8 cellular contexts compared by ENCODE assay signal in the genomic region with DNA sequence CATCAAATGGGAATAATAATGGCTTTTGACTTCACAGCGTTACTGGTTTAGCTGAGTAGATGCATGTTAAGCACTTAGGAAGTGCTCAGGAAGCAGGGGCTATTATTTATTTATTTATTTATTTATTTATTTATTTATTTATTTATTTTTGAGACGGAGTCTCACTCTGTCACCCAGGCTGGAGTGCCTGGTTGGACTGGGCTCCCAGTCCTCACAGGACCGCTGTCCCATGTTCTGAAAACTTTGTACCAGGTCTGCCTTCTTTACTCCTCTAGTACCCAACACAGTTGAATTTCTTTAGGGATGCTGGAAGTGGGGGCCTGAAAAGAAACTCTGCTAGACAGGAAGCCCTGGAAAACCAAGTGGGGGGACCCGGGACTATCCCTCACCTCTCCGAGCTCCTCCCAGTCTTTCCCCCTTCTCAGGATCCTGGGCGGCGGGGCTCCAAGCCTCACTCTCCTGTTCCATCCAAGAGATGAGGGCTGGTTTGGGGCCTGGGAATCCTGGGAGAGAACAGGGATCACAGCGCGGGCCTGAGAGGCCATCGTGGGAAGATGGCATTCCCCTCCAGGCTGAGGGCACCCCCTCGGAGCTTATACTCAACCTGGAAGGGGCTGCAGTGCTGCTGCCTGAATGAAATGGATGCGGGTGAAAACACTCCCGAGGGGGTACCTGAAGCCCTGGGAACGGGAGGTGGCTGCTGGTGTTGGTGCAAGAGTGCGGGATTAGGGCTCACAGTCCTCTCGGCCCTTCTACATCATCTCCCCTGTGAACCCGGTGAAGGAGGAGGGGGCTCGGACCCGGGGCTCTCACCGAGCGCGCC. TPM values are rescaled to one million over a fixed set of nuclear protein-coding genes. Genes with fewer than 3 reads are reported as not detected.
DNase-seq lines count a peak whose midpoint lies in the region; FAIRE-seq and TF ChIP-seq lines count a peak whose summit lies in the region.

No MANE protein-coding gene starts in this region.

- H3K4me2 ChIP-seq in Loucy (ENCODE audit: low read depth, low read length, poor library complexity, severe bottlenecking) = peak overlapping the region; percentile 91

- H3K9me3 ChIP-seq in Loucy (ENCODE audit: insufficient read depth, low read depth, low read length) (no peaks in the 10 kb centered on the region), subcutaneous abdominal adipose tissue (ENCODE audit: control insufficient read depth in 5 of 5, low read length in 5 of 5) (no peaks in the 10 kb centered on the region)

- no peaks in the 10 kb centered on the region for H3K36me3 ChIP-seq in Loucy (ENCODE audit: insufficient read depth, low read length)
- H3K36me3 ChIP-seq in bronchial epithelial cell (ENCODE audit: control insufficient read depth, insufficient read depth, low read length) = no peaks in the 10 kb centered on the region
- no peaks in the 10 kb centered on the region for H3K36me3 ChIP-seq in subcutaneous abdominal adipose tissue (ENCODE audit: control insufficient read depth in 5 of 5, insufficient read depth in 5 of 5, low read length in 5 of 5)

- H3K27me3 ChIP-seq in Loucy (ENCODE audit: insufficient read depth, low read length, poor library complexity, severe bottlenecking) (no peaks in the 10 kb centered on the region), bronchial epithelial cell (ENCODE audit: control insufficient read depth, insufficient read depth, low read length) (no peaks in the 10 kb centered on the region), subcutaneous abdominal adipose tissue (ENCODE audit: control insufficient read depth in 5 of 5, insufficient read depth in 4 of 5, low read length in 5 of 5) (no peaks in the 10 kb centered on the region)

- peak overlapping the region; percentile 89 for H3K27ac ChIP-seq in subcutaneous abdominal adipose tissue (ENCODE audit: low read depth, low read length)

- no peak for TF ChIP-seq CTCF in Loucy (conservative IDR thresholded peaks at IDR 0.05; ENCODE audit: low read length)
- no peak for TF ChIP-seq CTCF in bronchial epithelial cell (IDR thresholded peaks at IDR 0.05; ENCODE audit: insufficient read depth, low read length, severe bottlenecking)

- no peaks in the 10 kb centered on the region for H3K9me2 ChIP-seq in Loucy (replicated peaks; ENCODE audit: low read depth, low read length)

- H2AFZ ChIP-seq in Loucy (ENCODE audit: low read length) = peak overlapping the region; percentile 84; the same call in 1 of the 2 replicates

- peak overlapping the region; percentile 93 for H3K9ac ChIP-seq in Loucy (ENCODE audit: low read depth, low read length, poor library complexity, severe bottlenecking)
- H3K9ac ChIP-seq in subcutaneous abdominal adipose tissue (ENCODE audit: low read length in 5 of 5) = peak overlapping the region; percentile 48 to 96 (median 92)

- H3K4me1 ChIP-seq in Loucy (ENCODE audit: insufficient read depth, low read length, poor library complexity, severe bottlenecking) = peaks cover 29% of the 10 kb centered on the region
- H3K4me1 ChIP-seq in subcutaneous abdominal adipose tissue (ENCODE audit: control insufficient read depth in 5 of 5, insufficient read depth in 5 of 5, low read length in 5 of 5) = peaks cover 10 to 27% (median 23%) of the 10 kb centered on the region in 5 donors

- H3K4me3 ChIP-seq in Loucy (ENCODE audit: low read length, poor library complexity, severe bottlenecking) (peak overlapping the region; percentile 96), bronchial epithelial cell (ENCODE audit: low read depth, low read length) (peak overlapping the region; percentile 53), subcutaneous abdominal adipose tissue (ENCODE audit: low read depth in 1 of 5, low read length in 5 of 5) (peak overlapping the region; percentile 80 to 88 (median 87))

- peaks cover 22% of the 10 kb centered on the region for H3K79me2 ChIP-seq in Loucy (ENCODE audit: insufficient read depth, low read length)

- no peaks in the 10 kb centered on the region for H3F3A ChIP-seq in Loucy (ENCODE audit: low read depth)

- no peak for FAIRE-seq in bronchial epithelial cell (lab: Jason Lieb, UNC)

- H4K20me1 ChIP-seq in Loucy (ENCODE audit: insufficient read depth, low read length, poor library complexity, severe bottlenecking) = no peaks in the 10 kb centered on the region

- DNase-seq in EH (ENCODE audit: low read depth) = peak; percentile 61
- no peak for DNase-seq in bronchial epithelial cell (ENCODE audit: low read depth)
- DNase-seq in kidney tubule cell (ENCODE audit: low spot score) = peak; percentile 29
- DNase-seq in activated CD4-positive, CD25-positive, alpha-beta regulatory T cell treated with anti-CD3 and anti-CD28 coated beads, Interleukin-2, amount 50 U/mL, for 72 hours = no peak
- no peak for DNase-seq in NAMALWA (ENCODE audit: low spot score)
- DNase-seq in stimulated activated CD4-positive, alpha-beta T cell treated with anti-CD3 and anti-CD28 coated beads, Interleukin-12 subunit alpha, Interleukin-12 subunit beta, amount 100 ng/mL, for 4 hours = no peak

RNA-seq across cellular contexts. Expression of a gene that starts 0.7 kb away (rescaled TPM):
- 4.5 and 12.7 TPM in 2 replicates for total RNA-seq in bronchial epithelial cell

RNA-seq across cellular contexts. Expression of a gene that starts 12.7 kb away (rescaled TPM):
- 2.4 and 2.6 TPM in 2 replicates for total RNA-seq in bronchial epithelial cell

RNA-seq across cellular contexts. Expression of a gene that starts 14.7 kb away (rescaled TPM):
- total RNA-seq in bronchial epithelial cell = 4.4 and 5.3 TPM in 2 replicates

RNA-seq across cellular contexts. Expression of a gene that starts 36.2 kb away (rescaled TPM):
- 4.4 and 6.1 TPM in 2 replicates for total RNA-seq in bronchial epithelial cell

RNA-seq across cellular contexts. Expression of a gene that starts 39.4 kb away (rescaled TPM):
- 2.2 and 2.6 TPM in 2 replicates for total RNA-seq in bronchial epithelial cell

Comparison
In these comparisons a context has a peak if more than half of its experiments do, and no peak if none do; other contexts are left out.
1. DNase-seq: peak in EH (single experiment) and kidney tubule cell (single experiment); none in bronchial epithelial cell (single experiment), activated CD4-positive, CD25-positive, alpha-beta regulatory T cell treated with anti-CD3 and anti-CD28 coated beads, Interleukin-2, amount 50 U/mL, for 72 hours (single experiment), NAMALWA (single experiment) and stimulated activated CD4-positive, alpha-beta T cell treated with anti-CD3 and anti-CD28 coated beads, Interleukin-12 subunit alpha, Interleukin-12 subunit beta, amount 100 ng/mL, for 4 hours (single experiment).
2. Peak in every context shown above with its lines, with median percentiles within 50 percentile points of each other: H3K4me3 ChIP-seq.